Comparison of ENCODE assay signal across 20 cellular contexts in the genomic region with DNA sequence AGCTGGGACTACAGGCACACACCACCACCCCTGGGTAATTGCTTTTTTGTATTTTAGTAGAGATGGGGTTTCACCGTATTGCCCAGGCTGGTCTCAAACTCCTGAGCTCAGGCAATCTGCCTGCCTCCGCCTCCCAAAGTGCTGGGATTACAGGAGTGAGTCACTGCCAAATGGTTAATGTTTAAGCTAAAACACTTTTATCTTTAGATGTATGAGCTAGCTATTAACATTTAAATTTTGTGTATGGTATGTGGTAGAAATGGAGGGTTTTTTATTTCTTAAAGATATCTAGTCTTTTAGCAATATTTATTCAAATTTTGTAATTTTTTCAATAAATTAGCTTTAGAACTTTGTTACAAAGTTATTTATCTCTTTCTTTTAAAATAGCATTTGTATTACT.
"Had no signal": no experiment of that assay in that cellular context is flagged by ENCODE, and none has a peak within 500 bp of the region (broad histone marks: within the 10 kb centered on the region; RNA-seq: fewer than 3 reads in every experiment).

No MANE protein-coding gene starts in this region.

- H3K79me2 ChIP-seq: parathyroid adenoma had no signal

- H2AFZ ChIP-seq: neural progenitor cell, parathyroid adenoma had no signal

- H3K4me3 ChIP-seq: esophagus squamous epithelium, left lung, mucosa of descending colon, neural progenitor cell, right atrium auricular region, spleen, testis, tibial artery had no signal

- H3K27me3 ChIP-seq: esophagus squamous epithelium, left lung, neural progenitor cell, right atrium auricular region, spleen, testis, tibial artery had no signal

- ATAC-seq: effector memory CD8-positive, alpha-beta T cell; left lung; mucosa of descending colon; sciatic nerve; stimulated activated memory B cell treated with anti-CD40 and anti-IgM and Interleukin-4, amounts not matched to agents 10 μg/mL and 1 μg/mL and 100 μg/mL, for 72 hours; stimulated activated naive CD8-positive, alpha-beta T cell treated with anti-CD3 and anti-CD28 coated beads, Interleukin-15, Interleukin-2, amounts not matched to agents 100 U/mL and 50 U/mL, for 24 hours had no signal

- H3K4me1 ChIP-seq: esophagus squamous epithelium, left lung, neural progenitor cell, parathyroid adenoma, right atrium auricular region, spleen, testis, tibial artery had no signal

- H3K9me3 ChIP-seq: esophagus squamous epithelium, left lung, mucosa of descending colon, right atrium auricular region, testis, tibial artery had no signal

- H3K4me2 ChIP-seq: neural progenitor cell had no signal

- DNase-seq: cortex of kidney; effector memory CD8-positive, alpha-beta T cell; erythroblast; esophagus squamous epithelium; head of caudate nucleus; left lung; mesenchymal stem cell; mucosa of descending colon; naive B cell; spleen; stimulated activated CD4-positive, alpha-beta T cell treated with anti-CD3 and anti-CD28 coated beads, Interleukin-4, amount 100 ng/mL, for 4 hours; stimulated activated naive CD8-positive, alpha-beta T cell treated with anti-CD3 and anti-CD28 coated beads, Interleukin-15, Interleukin-2, amounts not matched to agents 100 U/mL and 50 U/mL, for 24 hours; substantia nigra; testis; tibial artery had no signal

- H3K9ac ChIP-seq: neural progenitor cell, parathyroid adenoma had no signal

- H3K36me3 ChIP-seq: esophagus squamous epithelium, left lung, neural progenitor cell, right atrium auricular region, spleen, tibial artery had no signal

- H3K27ac ChIP-seq: esophagus squamous epithelium, left lung, neural progenitor cell, parathyroid adenoma, right atrium auricular region, spleen, testis, tibial artery had no signal
